12 cellular contexts compared by ENCODE assay signal in the genomic region with DNA sequence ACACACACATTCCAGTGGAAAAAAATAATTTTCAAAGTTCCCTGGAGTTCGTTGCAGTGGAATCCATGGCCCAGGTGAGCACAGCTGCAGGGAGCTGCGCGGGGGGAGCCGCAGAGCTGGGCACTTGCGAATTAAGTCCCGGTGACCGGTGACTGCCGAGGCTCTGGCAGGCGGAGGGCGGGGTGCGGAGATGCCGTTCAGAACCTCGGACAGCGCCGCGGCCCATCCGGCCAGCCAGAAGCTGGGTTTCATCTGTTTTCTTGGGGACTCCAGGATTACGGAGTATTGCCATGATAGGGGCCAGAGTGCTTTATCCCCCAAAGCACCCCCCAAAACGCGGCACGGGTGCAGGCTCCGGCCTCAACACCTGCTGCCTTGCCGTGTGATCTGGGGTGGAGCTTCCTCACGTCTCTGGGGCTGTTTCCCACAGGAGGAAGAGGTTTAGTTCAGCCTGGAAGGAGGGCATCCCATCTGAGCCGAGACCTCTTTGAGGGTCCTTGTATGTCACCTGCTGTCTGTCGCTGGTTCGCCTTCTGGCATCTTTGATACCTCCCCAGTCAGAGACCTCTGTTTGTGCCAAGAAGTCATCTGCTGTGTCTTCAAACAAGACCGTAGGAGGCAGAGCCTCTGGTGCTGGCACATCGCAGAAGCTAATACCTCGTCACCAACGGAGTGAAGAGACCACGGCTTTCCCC.
A peak's percentile ranks its signal among the peaks of the same experiment; 100 is the strongest.
DNase-seq lines count a peak whose midpoint lies in the region; ATAC-seq and TF ChIP-seq lines count a peak whose summit lies in the region.
"Had no signal": no experiment of that assay in that cellular context is flagged by ENCODE, and none has a peak within 500 bp of the region (broad histone marks: within the 10 kb centered on the region; RNA-seq: fewer than 3 reads in every experiment).

No MANE protein-coding gene starts in this region.

- H2AFZ ChIP-seq in HCT116 (ENCODE audit: low read depth, low read length, poor library complexity, severe bottlenecking): no peak overlapping the region

- intact Hi-C loops in HCT116 (cut with micrococcal nuclease): no loop called here

- TF ChIP-seq POLR2A in HCT116 (IDR thresholded peaks at IDR 0.05; ENCODE audit: borderline replicate concordance, extremely low read depth, insufficient read depth, insufficient read length): no peak

- H3K4me2 ChIP-seq in HCT116 (ENCODE audit: low read length): no peak overlapping the region

- TF ChIP-seq CTCF in HCT116 (IDR thresholded peaks at IDR 0.05 in 2 of 3, conservative IDR thresholded peaks at IDR 0.05 in 1 of 3; ENCODE audit: borderline replicate concordance in 1 of 3, insufficient read depth in 1 of 3, low read depth in 2 of 3, low read length in 2 of 3) (no peak), brain microvascular endothelial cell (IDR thresholded peaks at IDR 0.05; ENCODE audit: low read depth, low read length, missing control alignments) (no peak)

- no peaks in the 10 kb centered on the region for H3K4me1 ChIP-seq in HCT116 (ENCODE audit: control insufficient read depth in 1 of 2, insufficient read depth in 2 of 2, low read length in 2 of 2)

- H3K9me2 ChIP-seq in HCT116 (ENCODE audit: insufficient read depth): no peaks in the 10 kb centered on the region

- no TSS peak for BruUV-seq in HCT116 (replicated peaks; lab: Mats Ljungman, UMichigan)

- H3K36me3 ChIP-seq in HCT116 (ENCODE audit: control insufficient read depth in 1 of 2, insufficient read depth in 2 of 2, low read length in 2 of 2) (no peaks in the 10 kb centered on the region), brain microvascular endothelial cell (replicated peaks) (no peaks in the 10 kb centered on the region)

- H3K4me3 ChIP-seq in HCT116 (replicated peaks in 1 of 2; ENCODE audit: low read depth in 1 of 2, low read length in 2 of 2) (no peak overlapping the region), brain microvascular endothelial cell (ENCODE audit: low read depth, low read length) (no peak overlapping the region)

- ATAC-seq in HCT116 (peak; percentile 44; the same call in 1 of the 2 replicates), HG03378 (IDR thresholded peaks at IDR 0.05; ENCODE audit: unreplicated experiment) (no peak)
- ATAC-seq: effector memory CD8-positive, alpha-beta T cell; left colon; stimulated activated naive B cell treated with anti-CD40 and anti-IgM and Interleukin-4, amounts not matched to agents 10 μg/mL and 1 μg/mL and 100 μg/mL, for 72 hours had no signal

- no peak overlapping the region for H3K9ac ChIP-seq in HCT116 (ENCODE audit: low read length)

- no peaks in the 10 kb centered on the region for H4K20me1 ChIP-seq in HCT116 (ENCODE audit: insufficient read depth)

- H3K27me3 ChIP-seq in HCT116 (ENCODE audit: insufficient read depth, low read length): 0 out of 2 replicates have a peak, but pooled peaks cover 3% of the 10 kb centered on the region
- no peaks in the 10 kb centered on the region for H3K27me3 ChIP-seq in brain microvascular endothelial cell (replicated peaks)

- POLR2A ChIA-PET in HCT116 (lab: Charles Lee): no interaction called here

- H3K79me2 ChIP-seq in HCT116 (ENCODE audit: insufficient read depth, low read length): no peaks in the 10 kb centered on the region

- in situ Hi-C loops in brain microvascular endothelial cell (cut with HindIII; ENCODE audit: low pct_ligation_motif_present, low sequenced_read_pairs): no loop called here

- no peak for TF ChIP-seq RAD21 in HCT116 (IDR thresholded peaks at IDR 0.05; ENCODE audit: low read depth)

- CTCF ChIA-PET in HCT116 (lab: Charles Lee): no interaction called here

- peaks cover 4 to 5% of the 10 kb centered on the region in 2 experiments; a peak in 1 of 4 replicates for H3K9me3 ChIP-seq in HCT116 (ENCODE audit: control insufficient read depth in 1 of 2, insufficient read depth in 1 of 2, low read depth in 1 of 2, low read length in 2 of 2)

- no peak overlapping the region for H3K27ac ChIP-seq in HCT116 (ENCODE audit: low read depth, low read length)
- H3K27ac ChIP-seq in brain microvascular endothelial cell: no peak overlapping the region

- DNase-seq in AG20443 (ENCODE audit: low spot score) (peak; percentile 82), HCT116 (ENCODE audit: low read depth, low spot score) (no peak), amniotic epithelial cell (ENCODE audit: low read depth) (peak; percentile 1), kidney glomerular epithelial cell (lab: John Stamatoyannopoulos, UW) (peak; percentile 2), NCI-H1930 (lab: John Stamatoyannopoulos, UW) (no peak), NCI-H1436 (lab: John Stamatoyannopoulos, UW) (no peak), brain microvascular endothelial cell (no peak)
- DNase-seq: DMS53; effector memory CD8-positive, alpha-beta T cell; left colon; stimulated activated naive B cell treated with anti-CD40 and anti-IgM and Interleukin-4, amounts not matched to agents 10 μg/mL and 1 μg/mL and 100 μg/mL, for 72 hours had no signal

- RAD21 ChIA-PET in HCT116 (lab: Charles Lee; ENCODE audit: low non-redundant PET in 1 of 2, low total read pairs in 2 of 2, uncharacterized antibody in 2 of 2, unreplicated experiment in 2 of 2): interaction anchor here in 1 of 2 experiments (0.5 kb wide), 1 partner anchor 26 kb away, joined by 3 read pairs; no protein-coding TSS in a partner anchor

TF ChIP-seq in HCT116, 20 proteins besides CTCF, POLR2A, EP300 and RAD21:
- TF ChIP-seq CEBPB (IDR thresholded peaks at IDR 0.05; ENCODE audit: low read depth) (no peak), ZFX (IDR thresholded peaks at IDR 0.05) (no peak)
- TF ChIP-seq, protein P1, sequence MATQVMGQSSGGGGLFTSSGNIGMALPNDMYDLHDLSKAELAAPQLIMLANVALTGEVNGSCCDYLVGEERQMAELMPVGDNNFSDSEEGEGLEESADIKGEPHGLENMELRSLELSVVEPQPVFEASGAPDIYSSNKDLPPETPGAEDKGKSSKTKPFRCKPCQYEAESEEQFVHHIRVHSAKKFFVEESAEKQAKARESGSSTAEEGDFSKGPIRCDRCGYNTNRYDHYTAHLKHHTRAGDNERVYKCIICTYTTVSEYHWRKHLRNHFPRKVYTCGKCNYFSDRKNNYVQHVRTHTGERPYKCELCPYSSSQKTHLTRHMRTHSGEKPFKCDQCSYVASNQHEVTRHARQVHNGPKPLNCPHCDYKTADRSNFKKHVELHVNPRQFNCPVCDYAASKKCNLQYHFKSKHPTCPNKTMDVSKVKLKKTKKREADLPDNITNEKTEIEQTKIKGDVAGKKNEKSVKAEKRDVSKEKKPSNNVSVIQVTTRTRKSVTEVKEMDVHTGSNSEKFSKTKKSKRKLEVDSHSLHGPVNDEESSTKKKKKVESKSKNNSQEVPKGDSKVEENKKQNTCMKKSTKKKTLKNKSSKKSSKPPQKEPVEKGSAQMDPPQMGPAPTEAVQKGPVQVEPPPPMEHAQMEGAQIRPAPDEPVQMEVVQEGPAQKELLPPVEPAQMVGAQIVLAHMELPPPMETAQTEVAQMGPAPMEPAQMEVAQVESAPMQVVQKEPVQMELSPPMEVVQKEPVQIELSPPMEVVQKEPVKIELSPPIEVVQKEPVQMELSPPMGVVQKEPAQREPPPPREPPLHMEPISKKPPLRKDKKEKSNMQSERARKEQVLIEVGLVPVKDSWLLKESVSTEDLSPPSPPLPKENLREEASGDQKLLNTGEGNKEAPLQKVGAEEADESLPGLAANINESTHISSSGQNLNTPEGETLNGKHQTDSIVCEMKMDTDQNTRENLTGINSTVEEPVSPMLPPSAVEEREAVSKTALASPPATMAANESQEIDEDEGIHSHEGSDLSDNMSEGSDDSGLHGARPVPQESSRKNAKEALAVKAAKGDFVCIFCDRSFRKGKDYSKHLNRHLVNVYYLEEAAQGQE (IDR thresholded peaks at IDR 0.05; ENCODE audit: low read depth): peak; percentile 95
TF ChIP-seq in HCT116: peak in this region for 1.

Comparison
In these comparisons a context has a peak if more than half of its experiments do, and no peak if none do; other contexts are left out.
1. DNase-seq: peak in AG20443 (single experiment), amniotic epithelial cell (single experiment) and kidney glomerular epithelial cell (single experiment); none in HCT116 (single experiment), NCI-H1930 (0 of 2), NCI-H1436 (single experiment) and brain microvascular endothelial cell (single experiment).